8 cellular contexts compared by ENCODE assay signal in genomic region chr10:21292763-21293517, GRCh38.
DNase-seq lines count a peak whose midpoint lies in the region; ATAC-seq and TF ChIP-seq lines count a peak whose summit lies in the region.

No MANE protein-coding gene starts in this region.

- H3K27ac Mint-ChIP-seq in nephron: peak overlapping the region; percentile 94 to 98 (median 98)

- no TSS peak for BruUV-seq in Panc1 (replicated peaks; lab: Mats Ljungman, UMichigan)

- H3K9me3 ChIP-seq in Panc1 (ENCODE audit: control insufficient read depth, insufficient read depth, low read depth, low read length): no peaks in the 10 kb centered on the region

- H3K36me3 ChIP-seq in Panc1 (ENCODE audit: control insufficient read depth, insufficient read depth, low read length): no peaks in the 10 kb centered on the region

- peaks cover 57% of the 10 kb centered on the region for H3K4me1 Mint-ChIP-seq in nephron

- H3K36me3 Mint-ChIP-seq in nephron (ENCODE audit: low read depth): no peaks in the 10 kb centered on the region

- peaks cover 48% of the 10 kb centered on the region for H3K4me1 ChIP-seq in Panc1 (ENCODE audit: control insufficient read depth, insufficient read depth, low read length)

- peak overlapping the region; percentile 99 for H3K27ac ChIP-seq in Panc1 (ENCODE audit: low read length)

- no peaks in the 10 kb centered on the region for H3K27me3 ChIP-seq in Panc1 (ENCODE audit: control insufficient read depth, insufficient read depth, low read length)

- in situ Hi-C loops in Panc1 (cut with HindIII; ENCODE audit: low pct_unique_long_range_greater_than_20kb, low sequenced_read_pairs): no loop called here

- H3K9me3 Mint-ChIP-seq in nephron: no peaks in the 10 kb centered on the region

- DNase-seq in DMS114 treated with DMSO at 0.1 percent for 48 hours (lab: John Stamatoyannopoulos, UW; ENCODE audit: unreplicated experiment) (peak; percentile 99), Panc1 (ENCODE audit: low read depth, low spot score) (no peak), fibroblast of gingiva (ENCODE audit: low read depth) (peak; percentile 97), NCI-H526 treated with DMSO at 0.1 percent for 48 hours (lab: John Stamatoyannopoulos, UW) (no peak)
- DNase-seq in stimulated activated naive CD8-positive, alpha-beta T cell treated with anti-CD3 and anti-CD28 coated beads, Interleukin-15, Interleukin-2, amounts not matched to agents 100 U/mL and 50 U/mL, for 24 hours: no peak
- DNase-seq in activated CD4-positive, alpha-beta T cell treated with anti-CD3 and anti-CD28 coated beads, Interleukin-2, amount 50 U/mL, for 1 hour: no peak

- H3K4me3 ChIP-seq in Panc1 (ENCODE audit: low read depth in 2 of 2, low read length in 2 of 2): peak overlapping the region; percentile 20 to 48

- peak overlapping the region; percentile 77 to 83 (median 82) for H3K4me3 Mint-ChIP-seq in nephron

- intact Hi-C loops in Panc1 (cut with micrococcal nuclease; ENCODE audit: unreplicated experiment): loop anchor here (10.0 kb wide), 1 partner anchor 72 kb away; no protein-coding TSS in a partner anchor

- POLR2A ChIA-PET in Panc1 (lab: Charles Lee): interaction anchor here (0.6 kb wide), 2 partner anchors 32 to 88 kb away, joined by 6 to 8 read pairs; no protein-coding TSS in a partner anchor

- TF ChIP-seq CTCF in Panc1 (IDR thresholded peaks at IDR 0.05) (no peak), nephron (IDR thresholded peaks at IDR 0.05; ENCODE audit: unreplicated experiment in 3 of 3) (no peak)

- ATAC-seq in Panc1: peak; percentile 95
- no peak for ATAC-seq in HG02623 (IDR thresholded peaks at IDR 0.05; ENCODE audit: unreplicated experiment)
- ATAC-seq in stimulated activated naive CD8-positive, alpha-beta T cell treated with anti-CD3 and anti-CD28 coated beads, Interleukin-15, Interleukin-2, amounts not matched to agents 100 U/mL and 50 U/mL, for 24 hours: no peak

- H3K27me3 Mint-ChIP-seq in nephron (ENCODE audit: low read depth): no peaks in the 10 kb centered on the region

- CTCF ChIA-PET in Panc1 (lab: Charles Lee): interaction anchor here (0.6 kb wide), 1 partner anchor 109 kb away, joined by 4 read pairs; no protein-coding TSS in a partner anchor

Comparison
In these comparisons a context has a peak if more than half of its experiments do, and no peak if none do; other contexts are left out.
1. DNase-seq: peak in DMS114 treated with DMSO at 0.1 percent for 48 hours (single experiment) and fibroblast of gingiva (single experiment); none in Panc1 (single experiment), NCI-H526 treated with DMSO at 0.1 percent for 48 hours (single experiment), stimulated activated naive CD8-positive, alpha-beta T cell treated with anti-CD3 and anti-CD28 coated beads, Interleukin-15, Interleukin-2, amounts not matched to agents 100 U/mL and 50 U/mL, for 24 hours (single experiment) and activated CD4-positive, alpha-beta T cell treated with anti-CD3 and anti-CD28 coated beads, Interleukin-2, amount 50 U/mL, for 1 hour (single experiment).